ENCODE assay signal across 20 cellular contexts in the genomic region with DNA sequence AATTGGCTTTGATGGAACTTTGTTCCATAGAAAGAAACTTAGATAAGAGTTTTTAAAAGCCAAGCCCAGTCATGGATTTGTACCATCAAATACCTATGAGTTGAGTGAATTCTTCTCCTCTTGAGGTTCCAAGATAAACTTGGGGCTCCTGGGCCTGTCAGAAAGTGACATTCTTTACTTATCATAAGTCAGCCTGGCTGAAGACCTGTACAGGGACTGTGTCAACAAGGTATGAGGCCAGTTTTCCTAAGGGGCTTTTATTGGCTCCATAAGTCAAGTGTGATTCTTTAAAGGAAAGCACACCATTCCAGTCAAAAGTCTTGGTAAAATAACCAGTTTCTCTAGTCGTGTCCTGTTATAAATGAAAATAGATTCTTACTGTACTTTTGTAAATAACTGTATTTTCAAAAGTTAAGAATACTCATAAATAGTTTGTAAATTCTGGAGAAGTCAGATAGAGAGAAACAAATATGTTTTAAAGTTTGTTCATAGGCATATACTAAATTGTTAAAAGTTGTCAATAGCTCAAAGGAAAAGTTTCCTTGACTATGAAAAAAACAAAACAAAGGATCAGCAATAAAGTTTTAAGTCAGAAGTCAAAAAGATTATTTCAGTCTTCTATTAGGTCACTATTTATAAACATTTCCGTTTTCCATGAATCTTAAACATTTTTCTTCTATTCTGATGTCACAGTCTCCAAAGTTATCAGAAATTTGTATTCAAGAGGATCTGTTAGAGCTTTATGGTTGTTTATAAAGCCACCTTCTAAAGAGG. TPM values are rescaled to one million over a fixed set of nuclear protein-coding genes. Genes with fewer than 3 reads are reported as not detected.
DNase-seq lines count a peak whose midpoint lies in the region; ATAC-seq, FAIRE-seq and TF ChIP-seq lines count a peak whose summit lies in the region.
"Had no signal": no experiment of that assay in that cellular context is flagged by ENCODE, and none has a peak within 500 bp of the region (broad histone marks: within the 10 kb centered on the region; RNA-seq: fewer than 3 reads in every experiment).

No MANE protein-coding gene starts in this region.

- BruUV-seq in K562 (replicated peaks; lab: Mats Ljungman, UMichigan), result no TSS peak

- DNase-seq in cardiac muscle cell (ENCODE audit: low read depth in 1 of 2, low spot score in 1 of 2) (peak in 1 of 2 donors; percentile 40), right atrium auricular region (ENCODE audit: low spot score) (no peak), K562 (ENCODE audit: extremely low read depth in 1 of 4, low spot score in 3 of 4) (peak in 1 of 4 experiments; percentile 78), hepatocyte (ENCODE audit: low spot score) (peak; percentile 10), smooth muscle cell (lab: John Stamatoyannopoulos, UW; ENCODE audit: unreplicated experiment) (no peak), NCI-H128 (lab: John Stamatoyannopoulos, UW; ENCODE audit: unreplicated experiment) (no peak)
- DNase-seq: ACHN; BE2C; C1 segment of cervical spinal cord; CD4-positive, alpha-beta T cell; DMS153; DMS79; GDM1; GM23248 had no signal

- H3K27ac ChIP-seq in cardiac muscle cell, result peak overlapping the region; percentile 92
- H3K27ac ChIP-seq in right atrium auricular region, result no peak overlapping the region
- H3K27ac ChIP-seq in K562 (ENCODE audit: extremely low read depth, low read depth, low read length), result peak overlapping the region; percentile 88
- H3K27ac ChIP-seq in hepatocyte, result peak overlapping the region; percentile 71
- no peak overlapping the region for H3K27ac ChIP-seq in smooth muscle cell (ENCODE audit: low read depth)
- H3K27ac ChIP-seq: 22Rv1, GM23248, HL-60 had no signal

- TF ChIP-seq RAD21 in K562 (CRISPR knock-in tag; conservative IDR thresholded peaks at IDR 0.05 in 1 of 2, IDR thresholded peaks at IDR 0.05 in 1 of 2), result no peak

- in situ Hi-C loops in K562 (cut with MboI), result loop anchor here (10.0 kb wide), 1 partner anchor 115 kb away; no protein-coding TSS in a partner anchor

- H3K4me2 ChIP-seq in K562 (ENCODE audit: insufficient read depth, low read length) (no peak overlapping the region; the same call in 1 of the 2 replicates), hepatocyte (no peak overlapping the region), smooth muscle cell (no peak overlapping the region)

- no peaks in the 10 kb centered on the region for H3K79me2 ChIP-seq in K562 (ENCODE audit: control insufficient read depth, insufficient read depth, low read length)
- H3K79me2 ChIP-seq in hepatocyte, result no peaks in the 10 kb centered on the region
- no peaks in the 10 kb centered on the region for H3K79me2 ChIP-seq in smooth muscle cell (ENCODE audit: low read depth)

- CTCF ChIA-PET in K562 (lab: Yijun Ruan, JAX; ENCODE audit: low intra/inter-chr PET ratio), result no interaction called here

- H3K36me3 ChIP-seq in cardiac muscle cell, result no peaks in the 10 kb centered on the region
- H3K36me3 ChIP-seq in right atrium auricular region, result no peaks in the 10 kb centered on the region
- H3K36me3 ChIP-seq in K562 (ENCODE audit: control insufficient read depth, insufficient read depth, low read length), result no peaks in the 10 kb centered on the region
- H3K36me3 ChIP-seq in hepatocyte (replicated peaks; ENCODE audit: insufficient read depth, low read depth), result no peaks in the 10 kb centered on the region
- no peaks in the 10 kb centered on the region for H3K36me3 ChIP-seq in smooth muscle cell (ENCODE audit: low read depth)
- H3K36me3 ChIP-seq: BE2C, HAP-1 had no signal

- peak; percentile 29 for FAIRE-seq in K562 (lab: Jason Lieb, UNC)
- FAIRE-seq: GM12892, GM18507 had no signal

- ATAC-seq in K562 (peak; percentile 29), HG02852 (IDR thresholded peaks at IDR 0.05; ENCODE audit: unreplicated experiment) (no peak)

- no peaks in the 10 kb centered on the region for H3F3A ChIP-seq in smooth muscle cell (ENCODE audit: low read depth)

- intact Hi-C loops in K562 (cut with micrococcal nuclease), result no loop called here

- no peaks in the 10 kb centered on the region for H3K27me3 ChIP-seq in cardiac muscle cell
- H3K27me3 ChIP-seq in right atrium auricular region, result no peaks in the 10 kb centered on the region
- H3K27me3 ChIP-seq in K562 (ENCODE audit: control insufficient read depth in 2 of 2, insufficient read depth in 2 of 2, low read length in 2 of 2), result no peaks in the 10 kb centered on the region
- no peaks in the 10 kb centered on the region for H3K27me3 ChIP-seq in hepatocyte
- H3K27me3 ChIP-seq in smooth muscle cell (ENCODE audit: low read depth), result no peaks in the 10 kb centered on the region
- H3K27me3 ChIP-seq: BE2C had no signal

- peaks cover 65% of the 10 kb centered on the region for H3K4me1 ChIP-seq in cardiac muscle cell (ENCODE audit: low read depth)
- peaks cover 0 to 5% of the 10 kb centered on the region in 2 donors for H3K4me1 ChIP-seq in right atrium auricular region
- H3K4me1 ChIP-seq in K562 (replicated peaks in 1 of 2; ENCODE audit: control insufficient read depth in 2 of 2, insufficient read depth in 2 of 2, low read length in 2 of 2), result peaks cover 8 to 65% of the 10 kb centered on the region in 2 experiments
- H3K4me1 ChIP-seq in hepatocyte (ENCODE audit: insufficient read depth), result peaks cover 14% of the 10 kb centered on the region
- H3K4me1 ChIP-seq in smooth muscle cell (ENCODE audit: low read depth), result no peaks in the 10 kb centered on the region
- H3K4me1 ChIP-seq: BE2C, HAP-1 had no signal

- H4K20me1 ChIP-seq in K562 (replicated peaks; ENCODE audit: control insufficient read depth, insufficient read depth, low read length) (no peaks in the 10 kb centered on the region), hepatocyte (ENCODE audit: insufficient read depth, poor library complexity, severe bottlenecking) (no peaks in the 10 kb centered on the region), smooth muscle cell (ENCODE audit: low read depth) (no peaks in the 10 kb centered on the region)

- 3% methylated on average over 2 of the region's 2 CpGs for WGBS in K562 (ENCODE audit: insufficient coverage, low coverage, missing lambda C conversion rate)
- 63% methylated on average over 2 of the region's 2 CpGs for WGBS in hepatocyte (ENCODE audit: low lambda C conversion rate, missing lambda C conversion rate)
- 78% methylated on average over 2 of the region's 2 CpGs for WGBS in smooth muscle cell (ENCODE audit: low lambda C conversion rate)

- POLR2A ChIA-PET in K562 (lab: Yijun Ruan, JAX), result no interaction called here

- H2AFZ ChIP-seq in K562 (ENCODE audit: low read depth, low read length) (peak overlapping the region; percentile 76), hepatocyte (no peak overlapping the region), smooth muscle cell (ENCODE audit: low read depth) (no peak overlapping the region)
- H2AFZ ChIP-seq: GM23248 had no signal

- TF ChIP-seq POLR2A in K562 (conservative IDR thresholded peaks at IDR 0.05), result no peak

- no peaks in the 10 kb centered on the region for H3K9me2 ChIP-seq in hepatocyte (replicated peaks; ENCODE audit: insufficient read depth)

- no peak for TF ChIP-seq CTCF in cardiac muscle cell (IDR thresholded peaks at IDR 0.05; ENCODE audit: low read depth, low read length)
- TF ChIP-seq CTCF in right atrium auricular region (IDR thresholded peaks at IDR 0.05), result no peak
- no peak for TF ChIP-seq CTCF in K562 (IDR thresholded peaks at IDR 0.05 in 2 of 3, conservative IDR thresholded peaks at IDR 0.05 in 1 of 3; ENCODE audit: insufficient read depth in 2 of 3, low read depth in 1 of 3, low read length in 3 of 3)
- no peak for TF ChIP-seq CTCF in hepatocyte (IDR thresholded peaks at IDR 0.05; ENCODE audit: poor library complexity)
- TF ChIP-seq CTCF in smooth muscle cell (IDR thresholded peaks at IDR 0.05; ENCODE audit: borderline replicate concordance, insufficient read depth, poor library complexity, severe bottlenecking), result no peak

- no peak; the same call in 1 of the 2 replicates for TF ChIP-seq EP300 in K562 (IDR thresholded peaks at IDR 0.05; ENCODE audit: low read length)

- no peaks in the 10 kb centered on the region for H3K9me1 ChIP-seq in K562 (ENCODE audit: control insufficient read depth, insufficient read depth, low read length)

- no peaks in the 10 kb centered on the region for H3K9me3 ChIP-seq in cardiac muscle cell (ENCODE audit: low read depth)
- H3K9me3 ChIP-seq in right atrium auricular region, result no peaks in the 10 kb centered on the region
- H3K9me3 ChIP-seq in K562 (replicated peaks; ENCODE audit: control insufficient read depth, insufficient read depth, low read depth, low read length), result no peaks in the 10 kb centered on the region
- no peaks in the 10 kb centered on the region for H3K9me3 ChIP-seq in hepatocyte (ENCODE audit: low read depth)
- no peaks in the 10 kb centered on the region for H3K9me3 ChIP-seq in smooth muscle cell (replicated peaks; ENCODE audit: low read depth)
- H3K9me3 ChIP-seq: BE2C had no signal

- no peak overlapping the region for H3K4me3 ChIP-seq in cardiac muscle cell
- no peak overlapping the region for H3K4me3 ChIP-seq in right atrium auricular region
- no peak overlapping the region for H3K4me3 ChIP-seq in K562
- no peak overlapping the region for H3K4me3 ChIP-seq in hepatocyte
- no peak overlapping the region for H3K4me3 ChIP-seq in smooth muscle cell
- H3K4me3 ChIP-seq: GM23248, HAP-1 had no signal

- peak overlapping the region in 1 of 2 experiments; percentile 63; a peak in 2 of 4 replicates for H3K9ac ChIP-seq in K562 (ENCODE audit: insufficient read depth in 1 of 2, low read depth in 2 of 2, low read length in 2 of 2)
- H3K9ac ChIP-seq in smooth muscle cell (ENCODE audit: low read depth), result no peak overlapping the region
- H3K9ac ChIP-seq: GM23248 had no signal

RNA-seq across cellular contexts. Expression of a gene that starts 22.5 kb away (rescaled TPM):
- 43.7 and 56.4 TPM in 2 replicates for total RNA-seq in cardiac muscle cell
- polyA plus RNA-seq in cardiac muscle cell, result 30.3 and 34.3 TPM in 2 replicates
- total RNA-seq in right atrium auricular region, result 10 to 100 TPM; 21.9 to 25.1 TPM
- total RNA-seq in K562 (2011; cell fraction: chromatin; rRNA removed; ENCODE audit: low replicate concordance), result 172 and 277 TPM in 2 replicates
- 94.2 and 97.4 TPM in 2 replicates for total RNA-seq in K562 (2011; cell fraction: nucleolus; rRNA removed)
- 114 and 123 TPM in 2 replicates for total RNA-seq in K562 (2011; cell fraction: nucleoplasm; rRNA removed)
- 34.9 and 39.5 TPM in 2 replicates for total RNA-seq in K562 (2014; rRNA removed)
- total RNA-seq in K562 (2014; rRNA removed; fragmentation: Illumina TruSeq; extraction: Trizol), result 46.2 and 46.3 TPM in 2 replicates
- total RNA-seq in K562 (2015; rRNA removed; fragmentation: Illumina TruSeq; extraction: Trizol), result 44.6 and 45.4 TPM in 2 replicates
- 50.7 and 60.2 TPM in 2 replicates for total RNA-seq in K562 (2021)
- 26.4 and 71.2 TPM in 2 replicates for polyA plus RNA-seq in K562 (2011; rRNA removed)
- polyA plus RNA-seq in K562 (2011; cell fraction: cytosol; rRNA removed), result 26.0 and 47.6 TPM in 2 replicates
- polyA plus RNA-seq in K562 (2011; cell fraction: nucleus; rRNA removed), result 20.8 and 29.6 TPM in 2 replicates
- polyA plus RNA-seq in K562 (2012), result 52.4 and 65.3 TPM in 2 replicates
- polyA plus RNA-seq in K562 (2014; fragmentation: Illumina TruSeq; extraction: Trizol), result 50.3 and 68.1 TPM in 2 replicates
- polyA plus RNA-seq in K562 (2014; fragmentation: Nextera tagmentation; extraction: Ambion mirVana), result 1 to 10 TPM; 2.1 to 2.6 TPM
- 30.5 and 31.0 TPM in 2 replicates for polyA plus RNA-seq in K562 (2014; rRNA removed)
- 67.1 and 142 TPM in 2 replicates for polyA minus RNA-seq in K562 (2011; rRNA and poly(A)+ RNA removed)
- polyA minus RNA-seq in K562 (2011; cell fraction: cytosol; rRNA and poly(A)+ RNA removed), result 34.9 and 59.8 TPM in 2 replicates
- polyA minus RNA-seq in K562 (2011; cell fraction: nucleus; rRNA and poly(A)+ RNA removed), result 57.5 and 69.2 TPM in 2 replicates
- 63.2 and 89.0 TPM in 2 replicates for total RNA-seq in hepatocyte
- polyA plus RNA-seq in hepatocyte, result 34.3 and 36.2 TPM in 2 replicates
- total RNA-seq in smooth muscle cell, result 26.9 and 35.7 TPM in 2 replicates
- polyA plus RNA-seq in smooth muscle cell, result 13.9 and 20.7 TPM in 2 replicates

RNA-seq across cellular contexts. Expression of a gene that starts 28.5 kb away (rescaled TPM):
- total RNA-seq in cardiac muscle cell (166 and 230 TPM in 2 replicates), right atrium auricular region (100 to 1,000 TPM in 1 of 2 donors, 10 to 100 TPM in 1; 43.0 to 117 TPM), K562 (2014; rRNA removed) (51.6 and 66.7 TPM in 2 replicates), K562 (2014; rRNA removed; fragmentation: Illumina TruSeq; extraction: Trizol) (29.8 and 38.8 TPM in 2 replicates), K562 (2015; rRNA removed; fragmentation: Illumina TruSeq; extraction: Trizol) (33.1 and 33.5 TPM in 2 replicates), K562 (2021) (58.4 and 60.2 TPM in 2 replicates), hepatocyte (280 and 320 TPM in 2 replicates), smooth muscle cell (157 and 190 TPM in 2 replicates)
- polyA plus RNA-seq in cardiac muscle cell (216 and 217 TPM in 2 replicates), K562 (2011; rRNA removed) (85.5 and 164 TPM in 2 replicates), K562 (2014; fragmentation: Illumina TruSeq; extraction: Trizol) (75.8 and 87.3 TPM in 2 replicates), K562 (2014; fragmentation: Nextera tagmentation; extraction: Ambion mirVana) (100 to 1,000 TPM; 112 to 115 TPM), K562 (2014; rRNA removed) (84.7 and 92.1 TPM in 2 replicates), hepatocyte (406 and 430 TPM in 2 replicates), smooth muscle cell (215 and 222 TPM in 2 replicates)
- total RNA-seq in K562 (2011; cell fraction: chromatin; rRNA removed; ENCODE audit: low replicate concordance), result 71.8 and 172 TPM in 2 replicates
- total RNA-seq in K562 (2011; cell fraction: nucleolus; rRNA removed), result 232 and 247 TPM in 2 replicates
- total RNA-seq in K562 (2011; cell fraction: nucleoplasm; rRNA removed), result 162 and 166 TPM in 2 replicates
- 167 and 362 TPM in 2 replicates for polyA plus RNA-seq in K562 (2011; cell fraction: cytosol; rRNA removed)
- 87.5 and 178 TPM in 2 replicates for polyA plus RNA-seq in K562 (2011; cell fraction: nucleus; rRNA removed)
- 75.0 and 83.8 TPM in 2 replicates for polyA plus RNA-seq in K562 (2012)
- polyA minus RNA-seq in K562 (2011; rRNA and poly(A)+ RNA removed), result 48.5 and 125 TPM in 2 replicates
- 32.2 and 69.1 TPM in 2 replicates for polyA minus RNA-seq in K562 (2011; cell fraction: cytosol; rRNA and poly(A)+ RNA removed)
- 18.9 and 23.7 TPM in 2 replicates for polyA minus RNA-seq in K562 (2011; cell fraction: nucleus; rRNA and poly(A)+ RNA removed)
- total RNA-seq: CD4-positive, alpha-beta T cell had no signal

Comparison
In these comparisons a context has a peak if more than half of its experiments do, and no peak if none do; other contexts are left out.
1. H3K27ac ChIP-seq: peak in cardiac muscle cell (single experiment), K562 (single experiment) and hepatocyte (single experiment); none in right atrium auricular region (0 of 2) and smooth muscle cell (single experiment).